Comparison of ENCODE assay signal across 24 cellular contexts in the genomic region with DNA sequence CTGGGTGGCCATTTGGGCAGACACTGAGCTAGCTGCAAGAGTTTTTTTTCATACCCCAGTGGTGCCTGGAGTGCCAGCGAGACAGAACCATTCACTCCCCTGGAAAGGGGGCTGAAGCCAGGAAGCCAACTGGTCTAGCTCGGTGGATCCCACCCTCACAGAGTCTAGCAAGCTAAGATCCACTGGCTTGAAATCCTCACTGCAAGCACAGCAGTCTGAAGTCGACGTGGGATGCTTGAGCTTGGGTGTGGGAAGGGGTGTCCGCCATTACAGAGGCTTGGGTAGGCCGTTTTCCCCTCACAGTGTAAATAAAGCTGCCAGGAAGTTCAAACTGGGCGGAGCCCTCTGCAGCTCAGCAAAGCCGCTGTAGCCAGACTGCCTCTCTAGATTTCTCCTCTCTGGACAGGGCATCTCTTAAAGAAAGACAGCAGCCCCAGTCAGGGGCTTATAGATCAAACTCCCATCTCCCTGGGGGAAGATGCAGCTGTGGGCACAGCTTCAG.
"Had no signal": no experiment of that assay in that cellular context is flagged by ENCODE, and none has a peak within 500 bp of the region (broad histone marks: within the 10 kb centered on the region; RNA-seq: fewer than 3 reads in every experiment).

No MANE protein-coding gene starts in this region.

- H3K4me1 Mint-ChIP-seq: activated CD4-positive, alpha-beta memory T cell treated with anti-CD3 and anti-CD28 coated beads, Interleukin-2, amount 10 ng/mL, durations not matched to agents 7 days and 5 days; activated CD4-positive, alpha-beta T cell treated with anti-CD3 and anti-CD28 coated beads, Interleukin-2, amount 10 ng/mL, durations not matched to agents 7 days and 5 days; activated naive CD4-positive, alpha-beta T cell treated with anti-CD3 and anti-CD28 coated beads, Interleukin-2, amount 10 ng/mL, durations not matched to agents 7 days and 5 days; activated naive CD8-positive, alpha-beta T cell treated with anti-CD3 and anti-CD28 coated beads, Interleukin-2, amount 10 ng/mL, durations not matched to agents 7 days and 5 days had no signal

- ATAC-seq: activated naive CD4-positive, alpha-beta T cell treated with anti-CD3 and anti-CD28 coated beads, Interleukin-2, amount 50 U/mL, for 72 hours; activated T-cell treated with anti-CD3 and anti-CD28 coated beads, Interleukin-2, amount 50 U/mL, for 72 hours; esophagus mucosa; heart left ventricle; WTC11 had no signal

- H3K9me3 Mint-ChIP-seq: activated naive CD4-positive, alpha-beta T cell treated with anti-CD3 and anti-CD28 coated beads, Interleukin-2, amount 10 ng/mL, durations not matched to agents 7 days and 5 days; activated T-cell treated with anti-CD3 and anti-CD28 coated beads, Interleukin-2, amount 50 U/mL, for 24 hours; activated T-cell treated with anti-CD3 and anti-CD28 coated beads, Interleukin-2, amount 50 U/mL, for 72 hours had no signal

- H3K36me3 Mint-ChIP-seq: activated naive CD4-positive, alpha-beta T cell treated with anti-CD3 and anti-CD28 coated beads, Interleukin-2, amount 10 ng/mL, durations not matched to agents 7 days and 5 days had no signal

- H3K4me3 Mint-ChIP-seq: activated CD4-positive, alpha-beta memory T cell treated with anti-CD3 and anti-CD28 coated beads, Interleukin-2, amount 10 ng/mL, durations not matched to agents 7 days and 5 days; activated CD4-positive, alpha-beta T cell treated with anti-CD3 and anti-CD28 coated beads, Interleukin-2, amount 10 ng/mL, durations not matched to agents 7 days and 5 days; activated naive CD4-positive, alpha-beta T cell treated with anti-CD3 and anti-CD28 coated beads, Interleukin-2, amount 10 ng/mL, durations not matched to agents 7 days and 5 days; activated naive CD8-positive, alpha-beta T cell treated with anti-CD3 and anti-CD28 coated beads, Interleukin-2, amount 10 ng/mL, durations not matched to agents 7 days and 5 days; activated T-cell treated with anti-CD3 and anti-CD28 coated beads, Interleukin-2, amount 50 U/mL, for 24 hours; activated T-cell treated with anti-CD3 and anti-CD28 coated beads, Interleukin-2, amount 50 U/mL, for 72 hours; brain; WTC11 had no signal

- H3K27ac Mint-ChIP-seq: activated CD4-positive, alpha-beta memory T cell treated with anti-CD3 and anti-CD28 coated beads, Interleukin-2, amount 10 ng/mL, durations not matched to agents 7 days and 5 days; activated CD4-positive, alpha-beta T cell treated with anti-CD3 and anti-CD28 coated beads, Interleukin-2, amount 10 ng/mL, durations not matched to agents 7 days and 5 days; activated naive CD4-positive, alpha-beta T cell treated with anti-CD3 and anti-CD28 coated beads, Interleukin-2, amount 10 ng/mL, durations not matched to agents 7 days and 5 days; activated naive CD8-positive, alpha-beta T cell treated with anti-CD3 and anti-CD28 coated beads, Interleukin-2, amount 10 ng/mL, durations not matched to agents 7 days and 5 days; activated T-cell treated with anti-CD3 and anti-CD28 coated beads, Interleukin-2, amount 50 U/mL, for 24 hours; activated T-cell treated with anti-CD3 and anti-CD28 coated beads, Interleukin-2, amount 50 U/mL, for 72 hours; WTC11 had no signal

- DNase-seq: activated CD4-positive, alpha-beta memory T cell treated with anti-CD3 and anti-CD28 coated beads, Interleukin-2, amount 10 ng/mL, durations not matched to agents 7 days and 5 days; activated CD4-positive, alpha-beta T cell treated with anti-CD3 and anti-CD28 coated beads for 1 hour; activated CD4-positive, alpha-beta T cell treated with anti-CD3 and anti-CD28 coated beads for 4 hours; activated CD4-positive, alpha-beta T cell treated with anti-CD3 and anti-CD28 coated beads, Interleukin-2, amount 10 ng/mL, durations not matched to agents 7 days and 5 days; activated CD4-positive, alpha-beta T cell treated with anti-CD3 and anti-CD28 coated beads, Interleukin-2, amount 50 U/mL, for 4 hours; activated CD8-positive, alpha-beta memory T cell treated with anti-CD3 and anti-CD28 coated beads, Interleukin-2, amount 50 U/mL, for 48 hours; activated gamma-delta T cell; activated naive CD4-positive, alpha-beta T cell; activated naive CD4-positive, alpha-beta T cell treated with anti-CD3 and anti-CD28 coated beads, Interleukin-2, amount 10 ng/mL, durations not matched to agents 7 days and 5 days; activated naive CD8-positive, alpha-beta T cell treated with anti-CD3 and anti-CD28 coated beads, Interleukin-2, amount 10 ng/mL, durations not matched to agents 7 days and 5 days; activated T-cell treated with anti-CD3 and anti-CD28 coated beads for 4 hours; activated T-cell treated with anti-CD3 and anti-CD28 coated beads, Interleukin-2, amount 50 U/mL, for 24 hours; activated T-cell treated with anti-CD3 and anti-CD28 coated beads, Interleukin-2, amount 50 U/mL, for 72 hours; central memory CD4-positive, alpha-beta T cell; cerebellar nuclear complex; colonic mucosa; effector CD8-positive, alpha-beta T cell; foreskin fibroblast; heart left ventricle; T-helper 2 cell had no signal

- H3K27me3 Mint-ChIP-seq: activated CD4-positive, alpha-beta memory T cell treated with anti-CD3 and anti-CD28 coated beads, Interleukin-2, amount 10 ng/mL, durations not matched to agents 7 days and 5 days; activated CD4-positive, alpha-beta T cell treated with anti-CD3 and anti-CD28 coated beads, Interleukin-2, amount 10 ng/mL, durations not matched to agents 7 days and 5 days; activated naive CD4-positive, alpha-beta T cell treated with anti-CD3 and anti-CD28 coated beads, Interleukin-2, amount 10 ng/mL, durations not matched to agents 7 days and 5 days; activated naive CD8-positive, alpha-beta T cell treated with anti-CD3 and anti-CD28 coated beads, Interleukin-2, amount 10 ng/mL, durations not matched to agents 7 days and 5 days; activated T-cell treated with anti-CD3 and anti-CD28 coated beads, Interleukin-2, amount 50 U/mL, for 24 hours; brain had no signal
